Comparison of ENCODE assay signal across 8 cellular contexts in the genomic region with DNA sequence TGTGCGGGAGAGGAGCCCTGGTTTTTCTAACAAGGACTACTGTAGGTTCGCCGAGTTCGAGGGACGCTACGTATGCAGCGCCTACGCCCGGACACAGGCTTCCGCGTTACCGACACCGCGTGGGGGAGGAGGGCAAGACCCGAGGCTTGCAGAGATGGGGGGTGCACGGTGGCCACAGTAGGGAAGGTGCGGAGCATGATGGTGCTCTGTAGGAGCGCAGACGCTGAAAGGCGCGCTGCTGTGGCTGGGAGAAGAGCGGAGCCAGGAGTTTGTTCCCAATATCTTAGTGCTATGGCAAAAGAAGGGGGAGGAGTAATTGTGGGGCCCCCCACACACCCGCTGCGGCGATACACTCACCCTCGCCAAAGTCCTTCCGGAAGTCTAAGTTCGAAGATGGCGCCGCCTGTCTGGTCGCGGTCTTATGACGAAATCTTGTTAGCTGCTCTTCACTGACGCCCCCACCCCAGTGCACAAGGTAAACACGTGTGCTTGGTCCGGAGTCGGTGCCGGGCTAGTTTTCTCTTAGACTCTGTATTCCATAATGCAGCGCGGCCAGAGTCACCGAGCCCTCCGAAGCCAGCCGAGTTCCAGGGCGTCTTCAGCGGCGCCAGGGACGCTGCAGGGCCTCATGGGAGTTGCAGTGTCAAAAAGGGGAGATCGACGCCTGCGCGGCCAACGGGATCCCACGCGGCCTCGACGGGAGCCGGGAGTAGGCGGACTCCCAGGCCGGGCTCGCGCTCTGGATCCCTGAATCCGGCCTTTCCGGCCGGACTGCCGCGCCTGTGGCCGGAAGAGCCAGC. TPM values are rescaled to one million over a fixed set of nuclear protein-coding genes. Genes with fewer than 3 reads are reported as not detected.
DNase-seq lines count a peak whose midpoint lies in the region; ATAC-seq and TF ChIP-seq lines count a peak whose summit lies in the region.

A gene with protein sequence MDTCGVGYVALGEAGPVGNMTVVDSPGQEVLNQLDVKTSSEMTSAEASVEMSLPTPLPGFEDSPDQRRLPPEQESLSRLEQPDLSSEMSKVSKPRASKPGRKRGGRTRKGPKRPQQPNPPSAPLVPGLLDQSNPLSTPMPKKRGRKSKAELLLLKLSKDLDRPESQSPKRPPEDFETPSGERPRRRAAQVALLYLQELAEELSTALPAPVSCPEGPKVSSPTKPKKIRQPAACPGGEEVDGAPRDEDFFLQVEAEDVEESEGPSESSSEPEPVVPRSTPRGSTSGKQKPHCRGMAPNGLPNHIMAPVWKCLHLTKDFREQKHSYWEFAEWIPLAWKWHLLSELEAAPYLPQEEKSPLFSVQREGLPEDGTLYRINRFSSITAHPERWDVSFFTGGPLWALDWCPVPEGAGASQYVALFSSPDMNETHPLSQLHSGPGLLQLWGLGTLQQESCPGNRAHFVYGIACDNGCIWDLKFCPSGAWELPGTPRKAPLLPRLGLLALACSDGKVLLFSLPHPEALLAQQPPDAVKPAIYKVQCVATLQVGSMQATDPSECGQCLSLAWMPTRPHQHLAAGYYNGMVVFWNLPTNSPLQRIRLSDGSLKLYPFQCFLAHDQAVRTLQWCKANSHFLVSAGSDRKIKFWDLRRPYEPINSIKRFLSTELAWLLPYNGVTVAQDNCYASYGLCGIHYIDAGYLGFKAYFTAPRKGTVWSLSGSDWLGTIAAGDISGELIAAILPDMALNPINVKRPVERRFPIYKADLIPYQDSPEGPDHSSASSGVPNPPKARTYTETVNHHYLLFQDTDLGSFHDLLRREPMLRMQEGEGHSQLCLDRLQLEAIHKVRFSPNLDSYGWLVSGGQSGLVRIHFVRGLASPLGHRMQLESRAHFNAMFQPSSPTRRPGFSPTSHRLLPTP (minus strand): TSS at position 383 of the 800 bp plus-strand sequence. CDS start 13,210 bp downstream, outside the sequence.

- peaks cover 29% of the 10 kb centered on the region for H3K36me3 Mint-ChIP-seq in activated CD4-positive, alpha-beta T cell treated with anti-CD3 and anti-CD28 coated beads, Interleukin-2, amount 10 ng/mL, durations not matched to agents 24 days and 14 days (ENCODE audit: low read depth)

- POLR2A ChIA-PET in BJ (lab: Charles Lee), result interaction anchor here (1.1 kb wide), 1 partner anchor 13 kb away, joined by 4 read pairs; a partner anchor contains a TSS

- H3K27ac ChIP-seq in coronary artery, result peak within 1 kb of the TSS; percentile 88 to 90

- intact Hi-C loops in activated CD4-positive, alpha-beta T cell treated with anti-CD3 and anti-CD28 coated beads, Interleukin-2, amount 10 ng/mL, durations not matched to agents 24 days and 14 days (cut with micrococcal nuclease), result loop anchor here (1.0 to 5.0 kb wide), 9 partner anchors 14 to 324 kb away; a partner anchor contains a TSS
- intact Hi-C loops in left colon (cut with DNase I, micrococcal nuclease), result no loop called here

- ATAC-seq in GM19324 (IDR thresholded peaks at IDR 0.05; ENCODE audit: low FRiP score, unreplicated experiment) (peak; percentile 89), HG03469 (IDR thresholded peaks at IDR 0.05; ENCODE audit: unreplicated experiment) (peak; percentile 58), left colon (peak; percentile 88)

- H3K9me3 Mint-ChIP-seq in activated CD4-positive, alpha-beta T cell treated with anti-CD3 and anti-CD28 coated beads, Interleukin-2, amount 10 ng/mL, durations not matched to agents 24 days and 14 days, result no peaks in the 10 kb centered on the region

- TF ChIP-seq CTCF in BJ (IDR thresholded peaks at IDR 0.05; ENCODE audit: insufficient read depth, low read depth, low read length), result no peak
- no peak for TF ChIP-seq CTCF in coronary artery (IDR thresholded peaks at IDR 0.05)

- H3K4me3 ChIP-seq in BJ (ENCODE audit: low read depth, low read length) (peak within 1 kb of the TSS; percentile 67), coronary artery (peak within 1 kb of the TSS; percentile 85)

- H3K36me3 ChIP-seq in BJ (ENCODE audit: control insufficient read depth, insufficient read depth, low read length), result no peaks in the 10 kb centered on the region

- H3K27ac Mint-ChIP-seq in activated CD4-positive, alpha-beta T cell treated with anti-CD3 and anti-CD28 coated beads, Interleukin-2, amount 10 ng/mL, durations not matched to agents 24 days and 14 days, result peak within 1 kb of the TSS; percentile 100

- DNase-seq in BJ (ENCODE audit: low read depth) (peak; percentile 87), NCI-H526 treated with DMSO at 0.1 percent for 48 hours (lab: John Stamatoyannopoulos, UW) (peak; percentile 95), coronary artery (ENCODE audit: low spot score) (peak; percentile 97), left colon (peak; percentile 95)
- DNase-seq in activated CD4-positive, alpha-beta T cell treated with anti-CD3 and anti-CD28 coated beads, Interleukin-2, amount 10 ng/mL, durations not matched to agents 24 days and 14 days, result peak; percentile 97
- peak; percentile 94 for DNase-seq in stimulated activated CD4-positive, alpha-beta T cell treated with anti-CD3 and anti-CD28 coated beads, Interleukin-1b, Interleukin-23, amount 100 ng/mL, for 48 hours

- peaks cover 2% of the 10 kb centered on the region for H3K27me3 Mint-ChIP-seq in activated CD4-positive, alpha-beta T cell treated with anti-CD3 and anti-CD28 coated beads, Interleukin-2, amount 10 ng/mL, durations not matched to agents 24 days and 14 days

- H3K27me3 ChIP-seq in BJ (ENCODE audit: control insufficient read depth, insufficient read depth, low read length), result no peaks in the 10 kb centered on the region

- H3K4me3 Mint-ChIP-seq in activated CD4-positive, alpha-beta T cell treated with anti-CD3 and anti-CD28 coated beads, Interleukin-2, amount 10 ng/mL, durations not matched to agents 24 days and 14 days, result peak within 1 kb of the TSS; percentile 99

- CTCF ChIA-PET in BJ (lab: Yijun Ruan, JAX), result interaction anchor here (0.8 to 1.6 kb wide), 4 partner anchors 13 to 32 kb away, joined by 3 to 8 read pairs (median 3); a partner anchor contains a TSS

- H3K4me1 Mint-ChIP-seq in activated CD4-positive, alpha-beta T cell treated with anti-CD3 and anti-CD28 coated beads, Interleukin-2, amount 10 ng/mL, durations not matched to agents 24 days and 14 days, result peaks cover 42% of the 10 kb centered on the region

RNA-seq across cellular contexts. Expression of the gene that starts here (rescaled TPM):
- polyA plus RNA-seq in BJ (2011; rRNA removed), result 32.1 and 39.0 TPM in 2 replicates
- polyA minus RNA-seq in BJ (2011; rRNA and poly(A)+ RNA removed), result 22.3 and 35.0 TPM in 2 replicates
- total RNA-seq in activated CD4-positive, alpha-beta T cell treated with anti-CD3 and anti-CD28 coated beads, Interleukin-2, amount 10 ng/mL, durations not matched to agents 24 days and 14 days, result 80.1 and 83.8 TPM in 2 replicates
- 10 to 100 TPM; 50.6 to 62.5 TPM for total RNA-seq in left colon

Comparison
In these comparisons a context has a peak if more than half of its experiments do, and no peak if none do; other contexts are left out.
1. Peak in every context shown above with its lines: DNase-seq, ATAC-seq, H3K4me3 ChIP-seq and H3K27ac ChIP-seq.